8 cellular contexts compared by ENCODE assay signal in the genomic region with DNA sequence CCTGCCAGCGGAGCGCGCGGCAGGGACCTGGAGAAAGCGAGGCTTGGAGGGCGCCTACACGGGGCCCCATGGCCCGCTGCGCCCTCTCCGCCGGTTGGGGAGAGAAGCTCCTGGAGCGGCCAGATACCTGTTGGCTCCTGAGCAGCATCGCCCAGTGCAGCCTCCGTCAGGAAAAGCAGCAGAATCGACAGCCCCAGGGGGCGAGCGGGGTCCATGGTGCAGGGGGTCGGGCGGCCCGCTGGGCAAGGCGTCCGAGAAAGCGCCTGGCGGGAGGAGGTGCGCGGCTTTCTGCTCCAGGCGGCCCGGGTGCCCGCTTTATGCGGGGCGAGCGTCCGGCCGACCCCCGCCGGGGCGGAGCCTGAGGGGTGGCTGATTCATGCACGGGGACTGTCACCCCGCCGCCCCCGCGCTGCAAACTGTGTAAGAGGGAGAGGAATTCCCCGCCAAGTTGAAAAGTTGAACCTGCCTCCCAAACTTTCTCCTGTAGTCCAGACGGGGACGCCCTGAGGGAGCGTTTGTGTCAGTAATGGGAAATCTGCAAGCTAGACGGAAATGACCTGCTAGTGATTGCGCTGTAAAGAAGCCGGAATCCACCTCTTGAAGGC. TPM values are rescaled to one million over a fixed set of nuclear protein-coding genes. Genes with fewer than 3 reads are reported as not detected.
A peak's percentile ranks its signal among the peaks of the same experiment; 100 is the strongest.
DNase-seq lines count a peak whose midpoint lies in the region; ATAC-seq, FAIRE-seq and TF ChIP-seq lines count a peak whose summit lies in the region.

A gene with protein sequence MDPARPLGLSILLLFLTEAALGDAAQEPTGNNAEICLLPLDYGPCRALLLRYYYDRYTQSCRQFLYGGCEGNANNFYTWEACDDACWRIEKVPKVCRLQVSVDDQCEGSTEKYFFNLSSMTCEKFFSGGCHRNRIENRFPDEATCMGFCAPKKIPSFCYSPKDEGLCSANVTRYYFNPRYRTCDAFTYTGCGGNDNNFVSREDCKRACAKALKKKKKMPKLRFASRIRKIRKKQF (minus strand): TSS at position 290 of the 605 bp plus-strand sequence. CDS start 75 bp downstream, at position 215.

- no peaks in the 10 kb centered on the region for H4K20me1 ChIP-seq in GM23248 (ENCODE audit: insufficient read depth)
- H4K20me1 ChIP-seq in H1 (replicated peaks in 1 of 2; ENCODE audit: control insufficient read depth in 1 of 2, insufficient read depth in 2 of 2, low read length in 2 of 2) = no peaks in the 10 kb centered on the region

- no peak within 1 kb of the TSS for H2AK5ac ChIP-seq in H1 (ENCODE audit: low read depth, low read length)

- H3K36me3 Mint-ChIP-seq in mesothelial cell of epicardium = no peaks in the 10 kb centered on the region

- H3K9me3 Mint-ChIP-seq in mesothelial cell of epicardium = no peaks in the 10 kb centered on the region

- TF ChIP-seq EP300 in H1 (IDR thresholded peaks at IDR 0.05; ENCODE audit: borderline replicate concordance in 1 of 2, low read depth in 2 of 2, low read length in 2 of 2) (no peak), tibial nerve (IDR thresholded peaks at IDR 0.05) (no peak)

- DNase-seq in GM23248 = peak; percentile 84
- no peak for DNase-seq in Panc1 (ENCODE audit: low read depth, low spot score)
- DNase-seq in H1 (ENCODE audit: low read depth in 1 of 2, low spot score in 2 of 2) = peak; percentile 43 to 74
- DNase-seq in mesothelial cell of epicardium (ENCODE audit: low spot score in 2 of 2, unreplicated experiment in 2 of 2) = peak; percentile 36 to 64
- DNase-seq in tibial nerve (ENCODE audit: low spot score in 2 of 2) = no peak
- no peak for DNase-seq in anterior cingulate cortex (lab: John Stamatoyannopoulos, UW)

- H2BK20ac ChIP-seq in H1 (ENCODE audit: low read length) = no peak within 1 kb of the TSS

- H2BK15ac ChIP-seq in H1 (ENCODE audit: low read length) = peak within 1 kb of the TSS; percentile 18

- H3K4me3 Mint-ChIP-seq in mesothelial cell of epicardium = peak within 1 kb of the TSS; percentile 88

- H3K4me2 ChIP-seq in GM23248 (ENCODE audit: unreplicated experiment) = peak within 1 kb of the TSS; percentile 91
- peak within 1 kb of the TSS; percentile 66 to 81 for H3K4me2 ChIP-seq in H1 (ENCODE audit: insufficient read depth in 1 of 2, low read depth in 2 of 2, low read length in 2 of 2)

- peak within 1 kb of the TSS; percentile 67 for H3K18ac ChIP-seq in H1 (ENCODE audit: extremely low read depth, low read length)

- TF ChIP-seq RAD21 in H1 (IDR thresholded peaks at IDR 0.05 in 1 of 2, conservative IDR thresholded peaks at IDR 0.05 in 1 of 2; ENCODE audit: low read depth in 2 of 2, low read length in 2 of 2) = peak; percentile 13 to 15; a peak in 2 of 4 replicates

- peak; percentile 16; the same call in 1 of the 2 replicates for TF ChIP-seq CTCF in Panc1 (IDR thresholded peaks at IDR 0.05)
- no peak for TF ChIP-seq CTCF in H1 (IDR thresholded peaks at IDR 0.05; ENCODE audit: control extremely low read depth in 1 of 3, insufficient read depth in 1 of 3, low read depth in 1 of 3, low read length in 3 of 3)
- no peak for TF ChIP-seq CTCF in mesothelial cell of epicardium (IDR thresholded peaks at IDR 0.05; ENCODE audit: unreplicated experiment)
- TF ChIP-seq CTCF in tibial nerve (IDR thresholded peaks at IDR 0.05) = peak in 1 of 5 experiments; percentile 6

- POLR2A ChIA-PET in Panc1 (lab: Charles Lee) (no interaction called here), H1 (lab: Charles Lee; ENCODE audit: partially characterized antibody) (interaction anchor here (0.7 to 1.6 kb wide), 3 partner anchors 11 to 112 kb away, joined by 3 to 4 read pairs (median 4); a partner anchor contains a TSS)

- H3K79me2 ChIP-seq in GM23248 (ENCODE audit: insufficient read depth) (no peaks in the 10 kb centered on the region), H1 (ENCODE audit: control insufficient read depth in 1 of 2, insufficient read depth in 2 of 2, low read length in 2 of 2) (no peaks in the 10 kb centered on the region)

- peaks cover 24% of the 10 kb centered on the region for H3K27me3 Mint-ChIP-seq in mesothelial cell of epicardium (ENCODE audit: low read depth)

- peak within 1 kb of the TSS; percentile 68 for H3K27ac Mint-ChIP-seq in mesothelial cell of epicardium

- H3K23me2 ChIP-seq in H1 (ENCODE audit: low read depth, low read length) = peaks cover 6% of the 10 kb centered on the region; the same call in 1 of the 2 replicates

- peaks cover 17% of the 10 kb centered on the region for H3K4me1 Mint-ChIP-seq in mesothelial cell of epicardium

- WGBS in GM23248 (ENCODE audit: low coverage in 1 of 2, low lambda C conversion rate in 2 of 2, missing lambda C conversion rate in 2 of 2), 2 experiments = 1% methylated on average over 34 to 45 of the region's 49 CpGs
- 1% methylated on average over 34 of the region's 49 CpGs; no CpG with 5 or more reads in 1 of the 2 experiments for WGBS in H1 (ENCODE audit: extremely low coverage in 1 of 2, insufficient coverage in 1 of 2, insufficient read length in 1 of 2, insufficient replicate concordance in 2 of 2, low coverage in 1 of 2, low lambda C conversion rate in 2 of 2, missing lambda C conversion rate in 1 of 2), 2 experiments
- WGBS in tibial nerve, 2 donors = 1% methylated on average over 36 to 49 of the region's 49 CpGs

- ATAC-seq in Panc1 = peak; percentile 83
- no peak for ATAC-seq in GM18520 (IDR thresholded peaks at IDR 0.05; ENCODE audit: unreplicated experiment)

- H3K23ac ChIP-seq in H1 (ENCODE audit: insufficient read length) = no peak within 1 kb of the TSS

- H2AFZ ChIP-seq in GM23248 (peak within 1 kb of the TSS; percentile 94), H1 (ENCODE audit: low read length) (peak within 1 kb of the TSS; percentile 95)

- H3K4me3 ChIP-seq in GM23248 (peak within 1 kb of the TSS; percentile 83), Panc1 (ENCODE audit: low read depth in 2 of 2, low read length in 2 of 2) (peak within 1 kb of the TSS; percentile 37 to 49), H1 (ENCODE audit: extremely low read depth in 1 of 4, insufficient read depth in 2 of 4, low read depth in 3 of 4, low read length in 4 of 4) (peak within 1 kb of the TSS; percentile 66 to 84 (median 74)), tibial nerve (peak within 1 kb of the TSS; percentile 26 to 77 (median 52))

- intact Hi-C loops in Panc1 (cut with micrococcal nuclease; ENCODE audit: unreplicated experiment) = no loop called here

- H2BK120ac ChIP-seq in H1 (replicated peaks; ENCODE audit: low read depth, low read length) = no peak within 1 kb of the TSS

- H3K4ac ChIP-seq in H1 (replicated peaks; ENCODE audit: insufficient read length, low read depth, low read length) = no peak within 1 kb of the TSS

- no peaks in the 10 kb centered on the region for H3K36me3 ChIP-seq in ES-I3 (ENCODE audit: insufficient read depth, low read length)
- H3K36me3 ChIP-seq in GM23248 (ENCODE audit: low read depth) = no peaks in the 10 kb centered on the region
- H3K36me3 ChIP-seq in Panc1 (ENCODE audit: control insufficient read depth, insufficient read depth, low read length) = no peaks in the 10 kb centered on the region
- H3K36me3 ChIP-seq in H1 (ENCODE audit: control insufficient read depth in 2 of 4, insufficient read depth in 4 of 4, low read length in 3 of 4) = no peaks in the 10 kb centered on the region
- H3K36me3 ChIP-seq in tibial nerve = no peaks in the 10 kb centered on the region

- in situ Hi-C loops in GM23248 (cut with MboI) (no loop called here), Panc1 (cut with HindIII; ENCODE audit: low pct_unique_long_range_greater_than_20kb, low sequenced_read_pairs) (no loop called here)

- no TSS peak for BruUV-seq in Panc1 (replicated peaks; lab: Mats Ljungman, UMichigan)

- no peak within 1 kb of the TSS for H4K8ac ChIP-seq in H1 (ENCODE audit: extremely low read depth, insufficient read depth, low read length)

- TF ChIP-seq POLR2A in H1 (IDR thresholded peaks at IDR 0.05; ENCODE audit: control extremely low read depth in 1 of 2, low read depth in 2 of 2, low read length in 2 of 2) (no peak), tibial nerve (IDR thresholded peaks at IDR 0.05) (no peak)

- H3K27ac ChIP-seq in GM23248 (peak within 1 kb of the TSS; percentile 67), Panc1 (ENCODE audit: low read length) (no peak within 1 kb of the TSS), H1 (ENCODE audit: low read depth, low read length) (no peak within 1 kb of the TSS), tibial nerve (no peak within 1 kb of the TSS)

- no peak within 1 kb of the TSS; the same call in 1 of the 2 replicates for H2BK5ac ChIP-seq in H1 (ENCODE audit: low read depth, low read length)

- FAIRE-seq in H1 (lab: Jason Lieb, UNC) = no peak

- H3K79me1 ChIP-seq in H1 (ENCODE audit: low read depth, low read length) = no peaks in the 10 kb centered on the region

- H3F3A ChIP-seq in GM23248 (ENCODE audit: insufficient read depth) = peaks cover 30% of the 10 kb centered on the region

- no peak within 1 kb of the TSS for H2BK12ac ChIP-seq in H1 (ENCODE audit: low read depth, low read length)

- H3K9ac ChIP-seq in ES-I3 (ENCODE audit: low read depth, low read length) (peak within 1 kb of the TSS; percentile 89), GM23248 (peak within 1 kb of the TSS; percentile 74), H1 (replicated peaks in 1 of 4; ENCODE audit: extremely low read depth in 1 of 4, low read depth in 3 of 4, low read length in 3 of 4) (peak within 1 kb of the TSS in 2 of 4 experiments; percentile 13 to 16; a peak in 4 of 7 replicates)

- no peak within 1 kb of the TSS for H4K91ac ChIP-seq in H1 (replicated peaks; ENCODE audit: insufficient read length, low read length)

- CTCF ChIA-PET in Panc1 (lab: Charles Lee) (no interaction called here), H1 (lab: Charles Lee; ENCODE audit: partially characterized antibody) (interaction anchor here (0.6 to 6.3 kb wide), 16 partner anchors 10 to 644 kb away, joined by 3 to 47 read pairs (median 3); a partner anchor contains a TSS)

- H3K4me1 ChIP-seq in ES-I3 (ENCODE audit: insufficient read depth, low read length) (0 out of 2 replicates have a peak, but pooled peaks cover 3% of the 10 kb centered on the region), GM23248 (ENCODE audit: insufficient read depth) (peaks cover 14% of the 10 kb centered on the region), Panc1 (ENCODE audit: control insufficient read depth, insufficient read depth, low read length) (no peaks in the 10 kb centered on the region), H1 (replicated peaks in 1 of 4; ENCODE audit: control insufficient read depth in 3 of 4, insufficient read depth in 4 of 4, low read length in 3 of 4) (no peaks in the 10 kb centered on the region), tibial nerve (peaks cover 0 to 25% (median 2%) of the 10 kb centered on the region in 4 donors)

- H3K9me3 ChIP-seq in ES-I3 (ENCODE audit: control insufficient read depth, insufficient read depth, low read length) = no peaks in the 10 kb centered on the region
- H3K9me3 ChIP-seq in GM23248 (ENCODE audit: low read depth) = no peaks in the 10 kb centered on the region
- H3K9me3 ChIP-seq in Panc1 (ENCODE audit: control insufficient read depth, insufficient read depth, low read depth, low read length) = no peaks in the 10 kb centered on the region
- no peaks in the 10 kb centered on the region for H3K9me3 ChIP-seq in H1 (ENCODE audit: insufficient read depth in 2 of 2, low read depth in 1 of 2, low read length in 1 of 2)
- H3K9me3 ChIP-seq in tibial nerve = no peaks in the 10 kb centered on the region

- H3K27me3 ChIP-seq in GM23248 (replicated peaks; ENCODE audit: insufficient read depth) (no peaks in the 10 kb centered on the region), Panc1 (ENCODE audit: control insufficient read depth, insufficient read depth, low read length) (peaks cover 4% of the 10 kb centered on the region), H1 (replicated peaks in 1 of 4; ENCODE audit: control insufficient read depth in 3 of 4, extremely low read depth in 1 of 4, insufficient read depth in 3 of 4, low read length in 3 of 4) (peaks cover 0 to 25% (median 6%) of the 10 kb centered on the region in 4 experiments; a peak in 5 of 7 replicates), tibial nerve (peaks cover 0 to 12% of the 10 kb centered on the region in 2 donors)

- no peaks in the 10 kb centered on the region for H3K9me2 ChIP-seq in GM23248 (ENCODE audit: insufficient read depth)

- H4K5ac ChIP-seq in H1 (ENCODE audit: insufficient read length, low read depth, low read length) = no peak within 1 kb of the TSS

- no peak within 1 kb of the TSS for H3K14ac ChIP-seq in H1 (ENCODE audit: insufficient read length)

- H3K56ac ChIP-seq in H1 (replicated peaks; ENCODE audit: insufficient read length, low read depth, low read length) = no peak within 1 kb of the TSS

RNA-seq across cellular contexts. Expression of the gene that starts here (rescaled TPM):
- 435 and 654 TPM in 2 replicates for total RNA-seq in GM23248 (2014; rRNA removed; shearing (Covaris generic))
- 706 and 730 TPM in 2 replicates for polyA plus RNA-seq in GM23248 (2016; fragmentation: Nextera tagmentation; extraction: Ambion mirVana)
- total RNA-seq in Panc1 (2021; ENCODE audit: unreplicated experiment) = 2.9 TPM
- 2.5 TPM for polyA plus RNA-seq in Panc1 (2012; ENCODE audit: insufficient read length)
- total RNA-seq in H1 (2021; fragmentation: NEBNext Ultra II Directional; extraction: Animal tissue kit (Norgen Biotek cat#: 25700)) = 8.9 and 10.9 TPM in 2 replicates
- 6.8 and 7.5 TPM in 2 replicates for polyA plus RNA-seq in H1 (2011; rRNA removed)
- 6.8 TPM for polyA plus RNA-seq in H1 (2011; cell fraction: cytosol; rRNA removed)
- polyA plus RNA-seq in H1 (2011; cell fraction: nucleus; rRNA removed) = 7.8 TPM
- polyA plus RNA-seq in H1 (2012, experiment 1 of 2) = 7.4 to 12.2 TPM (median 8.2 TPM) in 4 replicates
- polyA plus RNA-seq in H1 (2012, experiment 2 of 2) = 7.9 TPM
- polyA plus RNA-seq in H1 (2013, experiment 1 of 2) = 41.7 TPM
- polyA plus RNA-seq in H1 (2013, experiment 2 of 2) = 47.9 TPM
- 1.4 and 2.7 TPM in 2 replicates for polyA minus RNA-seq in H1 (2011; rRNA and poly(A)+ RNA removed)
- polyA minus RNA-seq in H1 (2011; cell fraction: cytosol; rRNA and poly(A)+ RNA removed) = 1.9 TPM
- 5.4 TPM for polyA minus RNA-seq in H1 (2011; cell fraction: nucleus; rRNA and poly(A)+ RNA removed)
- total RNA-seq in mesothelial cell of epicardium = 58.9 to 73.5 TPM (median 69.4 TPM) in 3 replicates
- 1 to 10 TPM in 2 of 4 donors, under 1 TPM in 1, not detected in 1; 0.44 to 4.0 (median 1.8) TPM for total RNA-seq in tibial nerve

Comparison
In these comparisons a context has a peak if more than half of its experiments do, and no peak if none do; other contexts are left out.
1. RNA of the gene that starts here (polyA plus RNA-seq): 706 to 730 TPM in GM23248; 6.8 to 47.9 TPM in H1; every median in the first group is over 10 times any median in the second.
2. DNase-seq: peak in GM23248 (single experiment), H1 (2 of 2) and mesothelial cell of epicardium (2 of 2); none in Panc1 (single experiment), tibial nerve (0 of 2) and anterior cingulate cortex (0 of 58).
3. Peak in every context shown above with its lines, with median percentiles within 50 percentile points of each other: H3K4me3 ChIP-seq.